Comparison of ENCODE assay signal across 15 cellular contexts in genomic region chr4:166481739-166482138, GRCh38.
"Had no signal": no experiment of that assay in that cellular context is flagged by ENCODE, and none has a peak within 500 bp of the region (broad histone marks: within the 10 kb centered on the region; RNA-seq: fewer than 3 reads in every experiment).

No MANE protein-coding gene starts in this region.

- H3K4me1 ChIP-seq: adrenal gland had no signal

- H3K36me3 ChIP-seq: adrenal gland, cardiac muscle cell had no signal

- FAIRE-seq: endometrium, TTC549 had no signal

- H3K27me3 ChIP-seq: adrenal gland, cardiac muscle cell, dorsolateral prefrontal cortex had no signal

- H3K27ac ChIP-seq: adrenal gland, cardiac muscle cell, dorsolateral prefrontal cortex had no signal

- H3K4me3 ChIP-seq: adrenal gland, cardiac muscle cell, dorsolateral prefrontal cortex had no signal

- DNase-seq: activated B cell treated with CpG ODN at 0.5 μM for 24 hours; activated CD4-positive, alpha-beta T cell treated with anti-CD3 and anti-CD28 coated beads, Interleukin-2, amount 10 ng/mL, durations not matched to agents 24 days and 14 days; activated CD8-positive, alpha-beta memory T cell treated with anti-CD3 and anti-CD28 coated beads, Interleukin-2, amount 50 U/mL, for 4 hours; activated CD8-positive, alpha-beta T cell treated with anti-CD3 and anti-CD28 coated beads, Interleukin-2, amount 10 ng/mL, durations not matched to agents 7 days and 5 days; activated effector memory CD4-positive, alpha-beta T cell treated with anti-CD3 and anti-CD28 coated beads, Interleukin-2, amount 50 U/mL, for 16 hours; activated T-cell treated with anti-CD3 and anti-CD28 coated beads, Interleukin-2, amount 50 U/mL, for 48 hours; adrenal gland; dorsolateral prefrontal cortex; stimulated activated naive CD8-positive, alpha-beta T cell treated with anti-CD3 and anti-CD28 coated beads, Interleukin-15, amount 100 ng/mL, for 72 hours had no signal

- ATAC-seq: activated CD8-positive, alpha-beta T cell treated with anti-CD3 and anti-CD28 coated beads, Interleukin-2, amount 10 ng/mL, durations not matched to agents 7 days and 5 days; esophagus mucosa; natural killer cell treated with Interleukin-12 subunit alpha and Interleukin-12 subunit beta and Interleukin-15 and Interleukin-18, amount 100 ng/mL, for 72 hours; sciatic nerve; stimulated activated naive CD8-positive, alpha-beta T cell treated with anti-CD3 and anti-CD28 coated beads, Interleukin-15, amount 100 ng/mL, for 72 hours had no signal
